Comparison of ENCODE assay signal across 20 cellular contexts in genomic region chr2:59850554-59850953, GRCh38.
DNase-seq lines count a peak whose midpoint lies in the region; ATAC-seq and TF ChIP-seq lines count a peak whose summit lies in the region.
"Had no signal": no experiment of that assay in that cellular context is flagged by ENCODE, and none has a peak within 500 bp of the region (broad histone marks: within the 10 kb centered on the region; RNA-seq: fewer than 3 reads in every experiment).

No MANE protein-coding gene starts in this region.

- no peaks in the 10 kb centered on the region for H3K27me3 Mint-ChIP-seq in memory B cell
- H3K27me3 Mint-ChIP-seq: CD4-positive, alpha-beta memory T cell had no signal

- no peak overlapping the region for H3K4me3 Mint-ChIP-seq in memory B cell
- H3K4me3 Mint-ChIP-seq: CD4-positive, alpha-beta memory T cell had no signal

- peaks cover 2% of the 10 kb centered on the region for H3K36me3 Mint-ChIP-seq in memory B cell
- H3K36me3 Mint-ChIP-seq: CD4-positive, alpha-beta memory T cell had no signal

- peak; percentile 95 for DNase-seq in NCI-H526 (lab: John Stamatoyannopoulos, UW)
- DNase-seq in memory B cell (ENCODE audit: low spot score in 2 of 2): no peak
- no peak for DNase-seq in BE2C
- DNase-seq in GM03348 (ENCODE audit: low spot score): no peak
- DNase-seq: 8988T; ACHN; AML-193; C1 segment of cervical spinal cord; Calu3; CD4-positive, alpha-beta memory T cell; COR-L47; DMS79 treated with DMSO at 0.1 percent for 48 hours; GM23248; H7; HCEC 1CT had no signal

- no peak overlapping the region for H3K4me3 ChIP-seq in BE2C (ENCODE audit: low read depth, low read length)
- H3K4me3 ChIP-seq: A549, GM12878, GM23248 had no signal

- no peaks in the 10 kb centered on the region for H3K27me3 ChIP-seq in BE2C

- no peaks in the 10 kb centered on the region for H3K36me3 ChIP-seq in BE2C

- no peak overlapping the region for H3K27ac Mint-ChIP-seq in memory B cell
- H3K27ac Mint-ChIP-seq: CD4-positive, alpha-beta memory T cell had no signal

- ATAC-seq in GM18867 (IDR thresholded peaks at IDR 0.05; ENCODE audit: unreplicated experiment): peak; percentile 65
- peak; percentile 68 for ATAC-seq in memory B cell (ENCODE audit: low read depth)
- ATAC-seq in HG02852 (IDR thresholded peaks at IDR 0.05; ENCODE audit: unreplicated experiment): no peak
- ATAC-seq in GM21390 (IDR thresholded peaks at IDR 0.05; ENCODE audit: unreplicated experiment): no peak
- ATAC-seq: A549, GM12878 had no signal

- peaks cover 6% of the 10 kb centered on the region for H3K4me1 Mint-ChIP-seq in memory B cell
- H3K4me1 Mint-ChIP-seq: CD4-positive, alpha-beta memory T cell had no signal

- no peaks in the 10 kb centered on the region for H3K9me3 ChIP-seq in BE2C
- H3K9me3 ChIP-seq: A549 had no signal

- no peaks in the 10 kb centered on the region for H3K4me1 ChIP-seq in BE2C
- H3K4me1 ChIP-seq: A549 had no signal

- H3K9me3 Mint-ChIP-seq in memory B cell: peaks cover 1% of the 10 kb centered on the region

- TF ChIP-seq CTCF in BE2C (IDR thresholded peaks at IDR 0.05; ENCODE audit: low read depth, low read length): no peak

Comparison
In these comparisons a context has a peak if more than half of its experiments do, and no peak if none do; other contexts are left out.
1. ATAC-seq: peak in GM18867 (single experiment) and memory B cell (single experiment); none in HG02852 (single experiment) and GM21390 (single experiment).
2. DNase-seq: peak in NCI-H526 (2 of 2); none in memory B cell (0 of 2), BE2C (single experiment) and GM03348 (single experiment).